In the genomic region with DNA sequence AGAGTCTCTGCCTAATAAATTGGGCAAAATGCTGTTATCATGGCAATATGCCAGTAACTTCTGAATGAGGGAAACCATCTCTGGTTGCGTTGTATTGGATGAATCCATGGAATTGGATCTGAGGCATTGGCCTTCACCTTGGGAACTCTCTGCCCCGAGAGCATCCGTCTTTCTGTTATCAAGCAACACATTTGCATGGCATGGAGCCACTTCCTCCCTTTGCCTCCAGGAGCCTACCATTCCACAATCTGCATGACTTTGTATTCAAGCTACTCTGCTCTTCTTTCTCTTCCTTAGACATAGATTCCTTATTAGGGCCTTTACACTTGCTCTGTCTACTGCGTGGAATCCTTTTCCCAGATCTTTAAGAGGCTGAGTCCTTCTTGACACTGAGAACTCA, we compare ENCODE assay signal across 1 cellular context.
A peak's percentile ranks its signal among the peaks of the same experiment; 100 is the strongest.
TF ChIP-seq lines count a peak whose summit lies in the region.

No MANE protein-coding gene starts in this region.

TF ChIP-seq in K562, 482 proteins besides CTCF, POLR2A, EP300 and RAD21 (continued from another document):
- no peak for TF ChIP-seq ZNF407 (IDR thresholded peaks at IDR 0.05; ENCODE audit: low read depth)
- peak; percentile 85 for TF ChIP-seq SPI1 (IDR thresholded peaks at IDR 0.05; ENCODE audit: borderline replicate concordance, low read depth, low read length)
- TF ChIP-seq ASH1L (IDR thresholded peaks at IDR 0.05; ENCODE audit: borderline replicate concordance, low read depth, partially characterized antibody): no peak
- TF ChIP-seq SMARCA4 (IDR thresholded peaks at IDR 0.05): 0 out of 2 replicates have a peak, but pooled peaks have one; percentile 12
- no peak for TF ChIP-seq ESRRA (IDR thresholded peaks at IDR 0.05; ENCODE audit: borderline replicate concordance, low read depth)
- no peak for TF ChIP-seq PHTF2 (CRISPR knock-in tag; IDR thresholded peaks at IDR 0.05)
- peak; percentile 16; the same call in 1 of the 2 replicates for TF ChIP-seq CBFA2T3 (IDR thresholded peaks at IDR 0.05)
- no peak for TF ChIP-seq SIX5 (IDR thresholded peaks at IDR 0.05; ENCODE audit: borderline replicate concordance in 1 of 2, insufficient read depth in 1 of 2, low read depth in 1 of 2, low read length in 2 of 2)
- TF ChIP-seq, protein P1, sequence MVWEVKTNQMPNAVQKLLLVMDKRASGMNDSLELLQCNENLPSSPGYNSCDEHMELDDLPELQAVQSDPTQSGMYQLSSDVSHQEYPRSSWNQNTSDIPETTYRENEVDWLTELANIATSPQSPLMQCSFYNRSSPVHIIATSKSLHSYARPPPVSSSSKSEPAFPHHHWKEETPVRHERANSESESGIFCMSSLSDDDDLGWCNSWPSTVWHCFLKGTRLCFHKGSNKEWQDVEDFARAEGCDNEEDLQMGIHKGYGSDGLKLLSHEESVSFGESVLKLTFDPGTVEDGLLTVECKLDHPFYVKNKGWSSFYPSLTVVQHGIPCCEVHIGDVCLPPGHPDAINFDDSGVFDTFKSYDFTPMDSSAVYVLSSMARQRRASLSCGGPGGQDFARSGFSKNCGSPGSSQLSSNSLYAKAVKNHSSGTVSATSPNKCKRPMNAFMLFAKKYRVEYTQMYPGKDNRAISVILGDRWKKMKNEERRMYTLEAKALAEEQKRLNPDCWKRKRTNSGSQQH (CRISPR knock-in tag; IDR thresholded peaks at IDR 0.05): no peak
- TF ChIP-seq SMAD2 (IDR thresholded peaks at IDR 0.05; ENCODE audit: low read depth, low read length): no peak
- TF ChIP-seq, protein P2, sequence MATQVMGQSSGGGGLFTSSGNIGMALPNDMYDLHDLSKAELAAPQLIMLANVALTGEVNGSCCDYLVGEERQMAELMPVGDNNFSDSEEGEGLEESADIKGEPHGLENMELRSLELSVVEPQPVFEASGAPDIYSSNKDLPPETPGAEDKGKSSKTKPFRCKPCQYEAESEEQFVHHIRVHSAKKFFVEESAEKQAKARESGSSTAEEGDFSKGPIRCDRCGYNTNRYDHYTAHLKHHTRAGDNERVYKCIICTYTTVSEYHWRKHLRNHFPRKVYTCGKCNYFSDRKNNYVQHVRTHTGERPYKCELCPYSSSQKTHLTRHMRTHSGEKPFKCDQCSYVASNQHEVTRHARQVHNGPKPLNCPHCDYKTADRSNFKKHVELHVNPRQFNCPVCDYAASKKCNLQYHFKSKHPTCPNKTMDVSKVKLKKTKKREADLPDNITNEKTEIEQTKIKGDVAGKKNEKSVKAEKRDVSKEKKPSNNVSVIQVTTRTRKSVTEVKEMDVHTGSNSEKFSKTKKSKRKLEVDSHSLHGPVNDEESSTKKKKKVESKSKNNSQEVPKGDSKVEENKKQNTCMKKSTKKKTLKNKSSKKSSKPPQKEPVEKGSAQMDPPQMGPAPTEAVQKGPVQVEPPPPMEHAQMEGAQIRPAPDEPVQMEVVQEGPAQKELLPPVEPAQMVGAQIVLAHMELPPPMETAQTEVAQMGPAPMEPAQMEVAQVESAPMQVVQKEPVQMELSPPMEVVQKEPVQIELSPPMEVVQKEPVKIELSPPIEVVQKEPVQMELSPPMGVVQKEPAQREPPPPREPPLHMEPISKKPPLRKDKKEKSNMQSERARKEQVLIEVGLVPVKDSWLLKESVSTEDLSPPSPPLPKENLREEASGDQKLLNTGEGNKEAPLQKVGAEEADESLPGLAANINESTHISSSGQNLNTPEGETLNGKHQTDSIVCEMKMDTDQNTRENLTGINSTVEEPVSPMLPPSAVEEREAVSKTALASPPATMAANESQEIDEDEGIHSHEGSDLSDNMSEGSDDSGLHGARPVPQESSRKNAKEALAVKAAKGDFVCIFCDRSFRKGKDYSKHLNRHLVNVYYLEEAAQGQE (CRISPR knock-in tag; IDR thresholded peaks at IDR 0.05; ENCODE audit: low read depth): no peak
- TF ChIP-seq ZNF511 (CRISPR knock-in tag; IDR thresholded peaks at IDR 0.05): no peak
- no peak for TF ChIP-seq ZNF282 (CRISPR knock-in tag; IDR thresholded peaks at IDR 0.05)
- TF ChIP-seq RBM22 (IDR thresholded peaks at IDR 0.05; ENCODE audit: low read depth, low read length, poor library complexity, severe bottlenecking): no peak
- no peak for TF ChIP-seq CC2D1A (IDR thresholded peaks at IDR 0.05)
- TF ChIP-seq GABPA (tag; conservative IDR thresholded peaks at IDR 0.05; ENCODE audit: low read depth): no peak
- no peak for TF ChIP-seq ZKSCAN8 (CRISPR knock-in tag; IDR thresholded peaks at IDR 0.05)
- no peak for TF ChIP-seq SP1 (CRISPR knock-in tag; IDR thresholded peaks at IDR 0.05)
- no peak for TF ChIP-seq SMC3 (conservative IDR thresholded peaks at IDR 0.05; ENCODE audit: insufficient read depth, low read depth, low read length)
- TF ChIP-seq CBFB (CRISPR knock-in tag; IDR thresholded peaks at IDR 0.05): no peak
- TF ChIP-seq PRDM10 (IDR thresholded peaks at IDR 0.05; ENCODE audit: partially characterized antibody): peak; percentile 86
- TF ChIP-seq ZNF780A (CRISPR knock-in tag; IDR thresholded peaks at IDR 0.05): no peak
- no peak for TF ChIP-seq KLF1 (tag; IDR thresholded peaks at IDR 0.05)
- 0 out of 2 replicates have a peak, but pooled peaks have one; percentile 29 for TF ChIP-seq ELF4 (CRISPR knock-in tag; IDR thresholded peaks at IDR 0.05)
